In the genomic region with DNA sequence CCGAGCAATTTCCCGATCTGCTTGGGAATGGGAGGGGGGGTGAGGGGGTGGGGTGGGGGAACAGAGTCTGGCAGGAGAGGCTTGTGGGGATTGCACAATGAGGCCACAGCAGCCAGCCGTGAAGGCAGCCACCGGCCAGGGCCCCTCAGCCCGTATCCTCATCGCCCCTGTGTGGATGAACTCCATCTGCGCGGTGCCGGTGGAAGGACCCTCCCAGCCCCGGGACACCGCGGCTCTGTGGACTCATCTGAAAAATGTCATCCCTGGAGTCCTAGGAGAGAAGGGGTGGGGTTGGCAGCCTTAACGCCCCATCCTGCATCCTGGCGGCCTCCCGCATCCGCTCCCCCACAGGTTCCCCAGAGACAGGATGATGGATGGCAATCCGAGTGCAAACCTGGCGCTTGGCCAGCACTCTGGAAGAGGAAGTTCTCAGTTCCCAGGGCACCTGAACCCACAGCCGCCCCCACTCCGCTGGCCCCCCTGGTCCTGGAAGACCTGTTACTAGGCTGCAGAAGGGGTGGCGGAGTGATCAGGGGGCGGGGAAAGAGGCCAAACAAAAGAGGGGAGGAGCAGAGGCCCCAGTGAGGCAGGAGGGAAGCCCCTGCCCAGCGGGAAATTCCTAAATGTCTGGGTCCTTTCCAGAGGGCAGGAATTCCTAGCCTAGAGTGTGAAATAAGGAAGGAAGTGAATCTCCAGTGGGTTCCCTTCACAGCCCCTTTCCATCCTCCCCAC, we compare ENCODE assay signal across 8 cellular contexts. TPM values are rescaled to one million over a fixed set of nuclear protein-coding genes. Genes with fewer than 3 reads are reported as not detected.
DNase-seq lines count a peak whose midpoint lies in the region; ATAC-seq and TF ChIP-seq lines count a peak whose summit lies in the region.

No MANE protein-coding gene starts in this region.

- H3K4me1 ChIP-seq in lung (ENCODE audit: control insufficient read depth in 2 of 2, insufficient read depth in 2 of 2, low read length in 2 of 2) (peaks cover 4 to 48% of the 10 kb centered on the region in 2 donors), upper lobe of right lung (peaks cover 85% of the 10 kb centered on the region)

- intact Hi-C loops in upper lobe of right lung (cut with DNase I): no loop called here

- H3K36me3 ChIP-seq in lung (ENCODE audit: control insufficient read depth in 2 of 2, insufficient read depth in 2 of 2, low read length in 2 of 2): peaks cover 0 to 6% of the 10 kb centered on the region in 2 donors
- no peaks in the 10 kb centered on the region for H3K36me3 ChIP-seq in upper lobe of right lung

- no peaks in the 10 kb centered on the region for H3K9me3 Mint-ChIP-seq in T-helper 1 cell treated with Interleukin-12 subunit alpha and Interleukin-12 subunit beta and Interleukin-4 antibody, amounts not matched to agents 30 μg/mL and 1 μg/mL, for 36 hours

- H3K4me1 Mint-ChIP-seq in T-helper 1 cell treated with Interleukin-12 subunit alpha and Interleukin-12 subunit beta and Interleukin-4 antibody, amounts not matched to agents 30 μg/mL and 1 μg/mL, for 36 hours (ENCODE audit: low read depth): peaks cover 2% of the 10 kb centered on the region

- no peak for TF ChIP-seq CTCF in coronary artery (IDR thresholded peaks at IDR 0.05)
- TF ChIP-seq CTCF in lung (IDR thresholded peaks at IDR 0.05; ENCODE audit: control extremely low read depth, extremely low read depth): no peak
- no peak for TF ChIP-seq CTCF in upper lobe of right lung (IDR thresholded peaks at IDR 0.05)

- H3K27ac ChIP-seq in coronary artery (peak overlapping the region; percentile 76 to 94), lung (ENCODE audit: low read depth in 1 of 2, low read length in 1 of 2) (peak overlapping the region; percentile 69 to 96), upper lobe of right lung (peak overlapping the region; percentile 94)

- peak overlapping the region; percentile 10 for H3K4me3 Mint-ChIP-seq in T-helper 1 cell treated with Interleukin-12 subunit alpha and Interleukin-12 subunit beta and Interleukin-4 antibody, amounts not matched to agents 30 μg/mL and 1 μg/mL, for 36 hours

- H3K36me3 Mint-ChIP-seq in T-helper 1 cell treated with Interleukin-12 subunit alpha and Interleukin-12 subunit beta and Interleukin-4 antibody, amounts not matched to agents 30 μg/mL and 1 μg/mL, for 36 hours (ENCODE audit: low read depth): no peaks in the 10 kb centered on the region

- no peak overlapping the region for H3K27ac Mint-ChIP-seq in T-helper 1 cell treated with Interleukin-12 subunit alpha and Interleukin-12 subunit beta and Interleukin-4 antibody, amounts not matched to agents 30 μg/mL and 1 μg/mL, for 36 hours

- 0 to 4% methylated on average over 20 to 23 of the region's 23 CpGs for WGBS in lung, 2 donors

- no peak for DNase-seq in T-helper 1 cell
- peak; percentile 97 for DNase-seq in NCI-H69 (lab: John Stamatoyannopoulos, UW)
- peak; percentile 87 for DNase-seq in coronary artery (ENCODE audit: low spot score)
- peak; percentile 81 for DNase-seq in lung (ENCODE audit: low spot score)
- peak; percentile 89 for DNase-seq in upper lobe of right lung

- peaks cover 32% of the 10 kb centered on the region for H3K27me3 Mint-ChIP-seq in T-helper 1 cell treated with Interleukin-12 subunit alpha and Interleukin-12 subunit beta and Interleukin-4 antibody, amounts not matched to agents 30 μg/mL and 1 μg/mL, for 36 hours (ENCODE audit: low read depth)

- ATAC-seq in lung (ENCODE audit: insufficient read depth, low FRiP score) (peak; percentile 8), upper lobe of right lung (peak; percentile 3), HG03342 (IDR thresholded peaks at IDR 0.05; ENCODE audit: unreplicated experiment) (no peak), HG03565 (IDR thresholded peaks at IDR 0.05; ENCODE audit: unreplicated experiment) (no peak)

- H3K27me3 ChIP-seq in lung (ENCODE audit: control insufficient read depth, insufficient read depth) (no peaks in the 10 kb centered on the region), upper lobe of right lung (no peaks in the 10 kb centered on the region)

- H3K9me3 ChIP-seq in lung (ENCODE audit: control insufficient read depth in 2 of 2, insufficient read depth in 1 of 2, low read length in 1 of 2) (no peaks in the 10 kb centered on the region), upper lobe of right lung (no peaks in the 10 kb centered on the region)

- H3K4me3 ChIP-seq in coronary artery (peak overlapping the region; percentile 78), lung (no peak overlapping the region), upper lobe of right lung (peak overlapping the region; percentile 66)

RNA-seq across cellular contexts. Expression of a gene that starts 1.2 kb away (rescaled TPM):
- 100 to 1,000 TPM in 1 of 2 donors, 10 to 100 TPM in 1; 65.6 to 192 TPM for total RNA-seq in lung
- 100 to 1,000 TPM; 260 to 519 TPM for polyA plus RNA-seq in lung
- 158 TPM for total RNA-seq in upper lobe of right lung

RNA-seq across cellular contexts. Expression of a gene that starts 27.5 kb away (rescaled TPM):
- total RNA-seq in lung (1 to 10 TPM; 3.6 to 4.0 TPM), upper lobe of right lung (4.2 TPM)
- 1 to 10 TPM; 3.0 to 4.6 TPM for polyA plus RNA-seq in lung

RNA-seq across cellular contexts. Expression of a gene that starts 38.0 kb away (rescaled TPM):
- total RNA-seq in lung: not detected
- under 1 TPM in 1 of 2 donors, not detected in 1; 0.08 TPM for polyA plus RNA-seq in lung
- total RNA-seq in upper lobe of right lung: not detected

Comparison
In these comparisons a context has a peak if more than half of its experiments do, and no peak if none do; other contexts are left out.
1. DNase-seq: peak in NCI-H69 (single experiment), coronary artery (single experiment), lung (single experiment) and upper lobe of right lung (single experiment); none in T-helper 1 cell (0 of 5).
2. ATAC-seq: peak in lung (single experiment) and upper lobe of right lung (single experiment); none in HG03342 (single experiment) and HG03565 (single experiment).
3. Peak in every context shown above with its lines, with median percentiles within 50 percentile points of each other: H3K27ac ChIP-seq.